Comparison of ENCODE assay signal across 2 cellular contexts in the genomic region with DNA sequence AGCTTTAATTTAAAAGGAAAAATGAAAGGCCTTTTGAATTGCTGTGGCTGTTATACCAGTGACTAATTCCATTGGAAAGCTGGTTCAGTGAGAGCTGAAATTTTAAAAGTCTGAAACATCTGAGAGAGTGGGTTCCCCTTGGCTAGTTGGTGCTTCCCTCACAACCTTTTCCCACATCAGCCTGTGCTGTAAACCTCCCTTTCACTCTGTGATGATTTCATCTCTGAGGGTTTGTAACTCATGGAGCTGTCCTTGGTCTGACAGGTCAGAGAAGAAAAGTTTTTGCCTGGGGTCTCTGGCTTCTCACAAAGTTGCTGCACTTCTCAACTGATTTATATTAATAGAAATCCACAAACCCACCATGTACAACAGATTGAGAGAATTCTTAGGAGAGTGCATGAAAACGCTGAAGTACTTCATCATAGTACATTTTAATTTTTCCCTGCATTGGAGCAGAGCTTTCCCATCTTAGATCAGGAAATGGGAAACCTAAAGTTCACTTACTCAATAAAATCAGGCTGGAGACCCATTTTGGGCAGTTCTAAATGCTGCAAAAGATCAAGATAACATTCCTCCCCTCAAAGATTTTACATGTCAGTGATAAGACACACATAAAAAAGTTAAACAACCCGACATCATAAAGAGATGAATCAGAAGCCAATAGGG.
TF ChIP-seq lines count a peak whose summit lies in the region.

No MANE protein-coding gene starts in this region.

TF ChIP-seq in HepG2, 621 proteins besides CTCF, POLR2A, EP300 and RAD21:
- TF ChIP-seq, protein P1, sequence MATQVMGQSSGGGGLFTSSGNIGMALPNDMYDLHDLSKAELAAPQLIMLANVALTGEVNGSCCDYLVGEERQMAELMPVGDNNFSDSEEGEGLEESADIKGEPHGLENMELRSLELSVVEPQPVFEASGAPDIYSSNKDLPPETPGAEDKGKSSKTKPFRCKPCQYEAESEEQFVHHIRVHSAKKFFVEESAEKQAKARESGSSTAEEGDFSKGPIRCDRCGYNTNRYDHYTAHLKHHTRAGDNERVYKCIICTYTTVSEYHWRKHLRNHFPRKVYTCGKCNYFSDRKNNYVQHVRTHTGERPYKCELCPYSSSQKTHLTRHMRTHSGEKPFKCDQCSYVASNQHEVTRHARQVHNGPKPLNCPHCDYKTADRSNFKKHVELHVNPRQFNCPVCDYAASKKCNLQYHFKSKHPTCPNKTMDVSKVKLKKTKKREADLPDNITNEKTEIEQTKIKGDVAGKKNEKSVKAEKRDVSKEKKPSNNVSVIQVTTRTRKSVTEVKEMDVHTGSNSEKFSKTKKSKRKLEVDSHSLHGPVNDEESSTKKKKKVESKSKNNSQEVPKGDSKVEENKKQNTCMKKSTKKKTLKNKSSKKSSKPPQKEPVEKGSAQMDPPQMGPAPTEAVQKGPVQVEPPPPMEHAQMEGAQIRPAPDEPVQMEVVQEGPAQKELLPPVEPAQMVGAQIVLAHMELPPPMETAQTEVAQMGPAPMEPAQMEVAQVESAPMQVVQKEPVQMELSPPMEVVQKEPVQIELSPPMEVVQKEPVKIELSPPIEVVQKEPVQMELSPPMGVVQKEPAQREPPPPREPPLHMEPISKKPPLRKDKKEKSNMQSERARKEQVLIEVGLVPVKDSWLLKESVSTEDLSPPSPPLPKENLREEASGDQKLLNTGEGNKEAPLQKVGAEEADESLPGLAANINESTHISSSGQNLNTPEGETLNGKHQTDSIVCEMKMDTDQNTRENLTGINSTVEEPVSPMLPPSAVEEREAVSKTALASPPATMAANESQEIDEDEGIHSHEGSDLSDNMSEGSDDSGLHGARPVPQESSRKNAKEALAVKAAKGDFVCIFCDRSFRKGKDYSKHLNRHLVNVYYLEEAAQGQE (IDR thresholded peaks at IDR 0.05; ENCODE audit: borderline replicate concordance in 1 of 2, low read depth in 1 of 2, low read length in 2 of 2), result peak; percentile 18 to 90
- TF ChIP-seq SRSF4 (IDR thresholded peaks at IDR 0.05; ENCODE audit: low read depth, low read length, poor library complexity, severe bottlenecking) (no peak), MIER2 (CRISPR knock-in tag; IDR thresholded peaks at IDR 0.05) (peak; percentile 83)

TF ChIP-seq in SK-N-SH, 30 proteins besides CTCF, POLR2A, EP300 and RAD21:
- TF ChIP-seq, protein P2, sequence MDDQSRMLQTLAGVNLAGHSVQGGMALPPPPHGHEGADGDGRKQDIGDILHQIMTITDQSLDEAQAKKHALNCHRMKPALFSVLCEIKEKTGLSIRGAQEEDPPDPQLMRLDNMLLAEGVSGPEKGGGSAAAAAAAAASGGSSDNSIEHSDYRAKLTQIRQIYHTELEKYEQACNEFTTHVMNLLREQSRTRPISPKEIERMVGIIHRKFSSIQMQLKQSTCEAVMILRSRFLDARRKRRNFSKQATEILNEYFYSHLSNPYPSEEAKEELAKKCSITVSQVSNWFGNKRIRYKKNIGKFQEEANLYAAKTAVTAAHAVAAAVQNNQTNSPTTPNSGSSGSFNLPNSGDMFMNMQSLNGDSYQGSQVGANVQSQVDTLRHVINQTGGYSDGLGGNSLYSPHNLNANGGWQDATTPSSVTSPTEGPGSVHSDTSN (IDR thresholded peaks at IDR 0.05), result peak; percentile 56; the same call in 1 of the 2 replicates
- TF ChIP-seq, protein P1 (IDR thresholded peaks at IDR 0.05; ENCODE audit: low read depth, low read length), result peak; percentile 98
- TF ChIP-seq FOXM1 (IDR thresholded peaks at IDR 0.05; ENCODE audit: low read depth) (no peak), SIN3A (IDR thresholded peaks at IDR 0.05; ENCODE audit: borderline replicate concordance, low read depth, low read length) (peak; percentile 77; the same call in 1 of the 2 replicates), FOSL2 (IDR thresholded peaks at IDR 0.05; ENCODE audit: borderline replicate concordance, low read depth) (no peak)
